In the genomic region with DNA sequence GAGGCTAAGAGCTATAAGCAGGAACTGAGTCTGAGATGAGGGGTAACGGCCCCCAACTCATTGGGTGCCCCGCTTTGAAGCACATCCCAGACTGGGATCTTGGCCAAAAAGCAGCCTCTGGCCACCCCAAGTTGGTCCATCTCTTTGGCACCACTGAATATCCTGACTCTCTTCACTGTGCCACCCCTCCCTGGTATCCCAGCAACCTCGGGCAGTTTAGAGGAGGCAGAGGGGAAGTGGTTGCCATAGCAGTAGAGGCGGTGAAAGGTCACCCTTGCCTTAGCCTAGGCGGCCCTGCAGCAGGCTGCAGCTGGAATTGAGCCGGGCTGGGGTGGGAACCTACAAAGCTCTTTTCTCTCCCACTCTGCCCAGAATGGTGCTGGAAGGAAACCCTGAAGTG, we compare ENCODE assay signal across 8 cellular contexts. TPM values are rescaled to one million over a fixed set of nuclear protein-coding genes. Genes with fewer than 3 reads are reported as not detected.
A peak's percentile ranks its signal among the peaks of the same experiment; 100 is the strongest.
DNase-seq lines count a peak whose midpoint lies in the region; ATAC-seq and TF ChIP-seq lines count a peak whose summit lies in the region.

No MANE protein-coding gene starts in this region.

- no TSS peak for BruUV-seq in A673 (replicated peaks; lab: Mats Ljungman, UMichigan)

- CTCF ChIA-PET in A673 (lab: Charles Lee): no interaction called here

- no peaks in the 10 kb centered on the region for H3K9me3 ChIP-seq in A673 (ENCODE audit: low read depth, low read length, poor library complexity, severe bottlenecking)
- H3K9me3 ChIP-seq in SJCRH30 (replicated peaks): no peaks in the 10 kb centered on the region
- no peaks in the 10 kb centered on the region for H3K9me3 ChIP-seq in endocrine pancreas (ENCODE audit: control insufficient read depth, low read length)
- no peaks in the 10 kb centered on the region for H3K9me3 ChIP-seq in neutrophil

- POLR2A ChIA-PET in A673 (lab: Charles Lee; ENCODE audit: low non-redundant PET): no interaction called here

- DNase-seq in A673 (ENCODE audit: low spot score) (no peak), GF-D8 (lab: John Stamatoyannopoulos, UW) (peak; percentile 60), SJCRH30 (no peak)

- no peak overlapping the region for H3K27ac ChIP-seq in A673 (ENCODE audit: low read depth, low read length, poor library complexity, severe bottlenecking)
- no peak overlapping the region for H3K27ac ChIP-seq in SJCRH30
- H3K27ac ChIP-seq in neutrophil: no peak overlapping the region

- H3K4me1 ChIP-seq in A673 (ENCODE audit: insufficient read depth, low read length, poor library complexity, severe bottlenecking) (no peaks in the 10 kb centered on the region), SJCRH30 (peaks cover 6% of the 10 kb centered on the region; the same call in 1 of the 2 replicates), endocrine pancreas (ENCODE audit: control insufficient read depth, insufficient read depth, low read length) (no peaks in the 10 kb centered on the region), neutrophil (ENCODE audit: control insufficient read depth in 1 of 2, insufficient read depth in 1 of 2, low read depth in 1 of 2, low read length in 1 of 2) (peaks cover 12 to 14% of the 10 kb centered on the region in 2 experiments)

- ATAC-seq in HG03139 (IDR thresholded peaks at IDR 0.05; ENCODE audit: unreplicated experiment) (no peak), HG02642 (IDR thresholded peaks at IDR 0.05; ENCODE audit: poor library complexity, unreplicated experiment) (no peak), GM21723 (IDR thresholded peaks at IDR 0.05; ENCODE audit: unreplicated experiment) (no peak)

- H3K36me3 ChIP-seq in A673 (ENCODE audit: insufficient read depth, low read length, poor library complexity, severe bottlenecking) (no peaks in the 10 kb centered on the region), SJCRH30 (no peaks in the 10 kb centered on the region), endocrine pancreas (ENCODE audit: control insufficient read depth, insufficient read depth, low read length) (no peaks in the 10 kb centered on the region), neutrophil (no peaks in the 10 kb centered on the region)

- H3K9ac ChIP-seq in endocrine pancreas (ENCODE audit: control insufficient read depth, insufficient read depth, low read length): peak overlapping the region; percentile 84

- intact Hi-C loops in A673 (cut with micrococcal nuclease; ENCODE audit: unreplicated experiment): no loop called here

- TF ChIP-seq CTCF in A673 (conservative IDR thresholded peaks at IDR 0.05; ENCODE audit: low read depth, low read length) (no peak), neutrophil (IDR thresholded peaks at IDR 0.05) (no peak)

- H3K4me3 ChIP-seq in A673 (ENCODE audit: low read depth, low read length, poor library complexity, severe bottlenecking): peak overlapping the region; percentile 67
- H3K4me3 ChIP-seq in SJCRH30: peak overlapping the region; percentile 63
- H3K4me3 ChIP-seq in endocrine pancreas (ENCODE audit: control insufficient read depth, insufficient read depth, low read length): peak overlapping the region; percentile 74
- H3K4me3 ChIP-seq in neutrophil (ENCODE audit: low read depth in 1 of 2, low read length in 1 of 2): peak overlapping the region; percentile 55 to 62

- H3K27me3 ChIP-seq in A673 (replicated peaks; ENCODE audit: insufficient read depth, low read depth, low read length, poor library complexity): no peaks in the 10 kb centered on the region
- H3K27me3 ChIP-seq in SJCRH30: no peaks in the 10 kb centered on the region
- no peaks in the 10 kb centered on the region for H3K27me3 ChIP-seq in endocrine pancreas (ENCODE audit: control insufficient read depth, insufficient read depth, low read length)
- H3K27me3 ChIP-seq in neutrophil: peaks cover 46% of the 10 kb centered on the region

RNA-seq across cellular contexts. Expression of gene PELI3, which starts 1.1 kb away (rescaled TPM):
- 15.4 and 18.5 TPM in 2 replicates for total RNA-seq in A673 (2021)
- total RNA-seq in SJCRH30 (2014; rRNA removed; shearing (Covaris generic)): 5.1 and 6.9 TPM in 2 replicates

RNA-seq across cellular contexts. Expression of gene DPP3, which starts 12.5 kb away (rescaled TPM):
- 83.3 and 93.3 TPM in 2 replicates for total RNA-seq in A673 (2021)
- total RNA-seq in SJCRH30 (2014; rRNA removed; shearing (Covaris generic)): 30.1 and 33.4 TPM in 2 replicates

RNA-seq across cellular contexts. Expression of gene MRPL11, which starts 29.1 kb away (rescaled TPM):
- total RNA-seq in A673 (2021): 96.5 and 97.9 TPM in 2 replicates
- total RNA-seq in SJCRH30 (2014; rRNA removed; shearing (Covaris generic)): 86.7 and 102 TPM in 2 replicates

RNA-seq across cellular contexts. Expression of gene BBS1, which starts 42.7 kb away (rescaled TPM):
- 40.5 and 48.4 TPM in 2 replicates for total RNA-seq in A673 (2021)
- 11.0 and 13.6 TPM in 2 replicates for total RNA-seq in SJCRH30 (2014; rRNA removed; shearing (Covaris generic))

RNA-seq across cellular contexts. Expression of gene NPAS4, which starts 46.9 kb away (rescaled TPM):
- not detected in 2 replicates for total RNA-seq in A673 (2021)
- total RNA-seq in SJCRH30 (2014; rRNA removed; shearing (Covaris generic)): not detected in 2 replicates
